9 cellular contexts compared by ENCODE assay signal in the genomic region with DNA sequence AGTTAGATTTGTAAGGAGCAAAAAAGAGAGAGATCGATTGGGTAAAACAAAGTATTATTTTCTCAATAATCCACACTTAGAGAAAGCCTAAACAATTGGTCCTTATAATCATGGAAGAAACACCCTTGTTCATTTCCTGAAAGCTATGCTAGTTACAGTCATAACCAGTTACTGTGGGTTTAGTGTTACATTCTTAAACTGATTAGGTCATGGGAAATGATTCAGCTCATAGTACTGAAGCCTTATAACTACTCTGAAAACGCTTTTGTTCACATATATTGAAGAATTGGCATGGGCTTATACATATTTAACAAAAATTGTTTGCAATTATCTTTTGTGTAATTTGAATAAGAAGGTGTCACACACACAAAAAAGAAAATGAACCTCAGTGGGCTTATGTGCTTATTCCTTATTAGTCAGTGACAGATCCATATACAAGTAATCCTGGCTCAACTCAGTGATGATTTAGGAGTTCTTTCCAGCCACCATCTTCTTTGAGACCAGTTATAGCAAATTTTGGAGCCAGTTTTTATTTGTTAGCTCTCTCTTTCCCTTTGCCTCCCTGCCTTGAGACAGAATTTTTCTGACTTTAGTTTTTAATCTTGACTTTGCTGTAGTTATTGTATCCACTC.
DNase-seq lines count a peak whose midpoint lies in the region; ATAC-seq and TF ChIP-seq lines count a peak whose summit lies in the region.
"Had no signal": no experiment of that assay in that cellular context is flagged by ENCODE, and none has a peak within 500 bp of the region (broad histone marks: within the 10 kb centered on the region; RNA-seq: fewer than 3 reads in every experiment).

No MANE protein-coding gene starts in this region.

- no peak overlapping the region for H3K4me3 Mint-ChIP-seq in activated CD8-positive, alpha-beta memory T cell treated with anti-CD3 and anti-CD28 coated beads, Interleukin-2, amount 10 ng/mL, durations not matched to agents 7 days and 5 days

- peak; percentile 99 for ATAC-seq in activated CD8-positive, alpha-beta memory T cell treated with anti-CD3 and anti-CD28 coated beads, Interleukin-2, amount 10 ng/mL, durations not matched to agents 7 days and 5 days
- ATAC-seq in HG03342 (IDR thresholded peaks at IDR 0.05; ENCODE audit: unreplicated experiment) (peak; percentile 85), psoas muscle (peak in 3 of 4 donors; percentile 62 to 84 (median 73))

- H3K27me3 Mint-ChIP-seq in activated CD8-positive, alpha-beta memory T cell treated with anti-CD3 and anti-CD28 coated beads, Interleukin-2, amount 10 ng/mL, durations not matched to agents 7 days and 5 days, result peaks cover 14% of the 10 kb centered on the region

- H3K9me3 ChIP-seq in psoas muscle, result no peaks in the 10 kb centered on the region
- H3K9me3 ChIP-seq: BLaER1 had no signal

- no peak overlapping the region for H3K4me3 ChIP-seq in psoas muscle
- H3K4me3 ChIP-seq: BLaER1 had no signal

- H3K27me3 ChIP-seq in psoas muscle (ENCODE audit: insufficient read depth in 3 of 3, low read length in 2 of 3), result no peaks in the 10 kb centered on the region
- H3K27me3 ChIP-seq: BLaER1 had no signal

- CTCF ChIA-PET in activated CD8-positive, alpha-beta memory T cell treated with anti-CD3 and anti-CD28 coated beads, Interleukin-2, amount 10 ng/mL, durations not matched to agents 7 days and 5 days (lab: Charles Lee), result interaction anchor here (0.7 to 4.0 kb wide), 5 partner anchors 8 to 200 kb away, joined by 3 to 15 read pairs (median 4); no protein-coding TSS in a partner anchor

- H3K27ac ChIP-seq in psoas muscle, result peak overlapping the region; percentile 53
- H3K27ac ChIP-seq: BLaER1 had no signal

- 12 to 32% (median 24%) methylated on average over 2 of the region's 2 CpGs for WGBS in psoas muscle, 3 donors

- peaks cover 18% of the 10 kb centered on the region for H3K4me1 Mint-ChIP-seq in activated CD8-positive, alpha-beta memory T cell treated with anti-CD3 and anti-CD28 coated beads, Interleukin-2, amount 10 ng/mL, durations not matched to agents 7 days and 5 days

- no peak for DNase-seq in activated CD8-positive, alpha-beta memory T cell treated with anti-CD3 and anti-CD28 coated beads, Interleukin-2, amount 10 ng/mL, durations not matched to agents 7 days and 5 days
- DNase-seq in activated CD8-positive, alpha-beta memory T cell treated with anti-CD3 and anti-CD28 coated beads, Interleukin-2, amount 50 U/mL, for 4 hours, result no peak
- peak; percentile 88 for DNase-seq in astrocyte of the hippocampus (ENCODE audit: low read depth, low spot score)
- no peak for DNase-seq in psoas muscle
- DNase-seq in stimulated activated CD8-positive, alpha-beta memory T cell treated with anti-CD3 and anti-CD28 coated beads, Interleukin-4, amount 100 ng/mL, for 48 hours, result no peak
- no peak for DNase-seq in putamen (ENCODE audit: low spot score)
- DNase-seq in UCSD-AML1 (lab: John Stamatoyannopoulos, UW; ENCODE audit: unreplicated experiment), result no peak

- intact Hi-C loops in psoas muscle (cut with DNase I), result loop anchor here in 1 of 2 donors (2.0 kb wide), 1 partner anchor 199 kb away; a partner anchor contains a TSS

- peak overlapping the region; percentile 14 for H3K27ac Mint-ChIP-seq in activated CD8-positive, alpha-beta memory T cell treated with anti-CD3 and anti-CD28 coated beads, Interleukin-2, amount 10 ng/mL, durations not matched to agents 7 days and 5 days

- peaks cover 4% of the 10 kb centered on the region for H3K4me1 ChIP-seq in psoas muscle
- H3K4me1 ChIP-seq: BLaER1 had no signal

- no peaks in the 10 kb centered on the region for H3K36me3 ChIP-seq in psoas muscle (ENCODE audit: insufficient read depth in 1 of 2, low read depth in 1 of 2)
- H3K36me3 ChIP-seq: BLaER1 had no signal

- no peaks in the 10 kb centered on the region for H3K9me3 Mint-ChIP-seq in activated CD8-positive, alpha-beta memory T cell treated with anti-CD3 and anti-CD28 coated beads, Interleukin-2, amount 10 ng/mL, durations not matched to agents 7 days and 5 days (ENCODE audit: low read depth)

- H3K36me3 Mint-ChIP-seq in activated CD8-positive, alpha-beta memory T cell treated with anti-CD3 and anti-CD28 coated beads, Interleukin-2, amount 10 ng/mL, durations not matched to agents 7 days and 5 days, result peaks cover 10% of the 10 kb centered on the region

- no peak for TF ChIP-seq CTCF in psoas muscle (IDR thresholded peaks at IDR 0.05)
